In genomic region chr6:143842902-143843688, GRCh38 we compare ENCODE assay signal across 1 cellular context.
TF ChIP-seq lines count a peak whose summit lies in the region.

TSS of gene LTV1 (plus strand) at chr6:143843338. CDS start at chr6:143843478, 140 bp downstream.

TF ChIP-seq in HepG2, 621 proteins besides CTCF, POLR2A, EP300 and RAD21 (continued from another document and continues in another):
- peak; percentile 100 for TF ChIP-seq ARID4A (CRISPR knock-in tag; IDR thresholded peaks at IDR 0.05; ENCODE audit: borderline replicate concordance)
- TF ChIP-seq, protein P1, sequence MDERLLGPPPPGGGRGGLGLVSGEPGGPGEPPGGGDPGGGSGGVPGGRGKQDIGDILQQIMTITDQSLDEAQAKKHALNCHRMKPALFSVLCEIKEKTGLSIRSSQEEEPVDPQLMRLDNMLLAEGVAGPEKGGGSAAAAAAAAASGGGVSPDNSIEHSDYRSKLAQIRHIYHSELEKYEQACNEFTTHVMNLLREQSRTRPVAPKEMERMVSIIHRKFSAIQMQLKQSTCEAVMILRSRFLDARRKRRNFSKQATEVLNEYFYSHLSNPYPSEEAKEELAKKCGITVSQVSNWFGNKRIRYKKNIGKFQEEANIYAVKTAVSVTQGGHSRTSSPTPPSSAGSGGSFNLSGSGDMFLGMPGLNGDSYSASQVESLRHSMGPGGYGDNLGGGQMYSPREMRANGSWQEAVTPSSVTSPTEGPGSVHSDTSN (CRISPR knock-in tag; IDR thresholded peaks at IDR 0.05) = peak; percentile 8; the same call in 1 of the 2 replicates
- peak; percentile 100 for TF ChIP-seq YEATS4 (CRISPR knock-in tag; IDR thresholded peaks at IDR 0.05; ENCODE audit: borderline replicate concordance)
- no peak for TF ChIP-seq ZNF326 (CRISPR knock-in tag; IDR thresholded peaks at IDR 0.05; ENCODE audit: borderline replicate concordance)
- TF ChIP-seq SP2 (CRISPR knock-in tag; IDR thresholded peaks at IDR 0.05) = peak; percentile 86
- peak; percentile 86; the same call in 1 of the 2 replicates for TF ChIP-seq ZSCAN22 (CRISPR knock-in tag; IDR thresholded peaks at IDR 0.05)
- peak; percentile 99 for TF ChIP-seq RBFOX2 (IDR thresholded peaks at IDR 0.05; ENCODE audit: low read depth, low read length)
- peak; percentile 97 for TF ChIP-seq JUN (CRISPR knock-in tag; IDR thresholded peaks at IDR 0.05)
- TF ChIP-seq, protein P2, sequence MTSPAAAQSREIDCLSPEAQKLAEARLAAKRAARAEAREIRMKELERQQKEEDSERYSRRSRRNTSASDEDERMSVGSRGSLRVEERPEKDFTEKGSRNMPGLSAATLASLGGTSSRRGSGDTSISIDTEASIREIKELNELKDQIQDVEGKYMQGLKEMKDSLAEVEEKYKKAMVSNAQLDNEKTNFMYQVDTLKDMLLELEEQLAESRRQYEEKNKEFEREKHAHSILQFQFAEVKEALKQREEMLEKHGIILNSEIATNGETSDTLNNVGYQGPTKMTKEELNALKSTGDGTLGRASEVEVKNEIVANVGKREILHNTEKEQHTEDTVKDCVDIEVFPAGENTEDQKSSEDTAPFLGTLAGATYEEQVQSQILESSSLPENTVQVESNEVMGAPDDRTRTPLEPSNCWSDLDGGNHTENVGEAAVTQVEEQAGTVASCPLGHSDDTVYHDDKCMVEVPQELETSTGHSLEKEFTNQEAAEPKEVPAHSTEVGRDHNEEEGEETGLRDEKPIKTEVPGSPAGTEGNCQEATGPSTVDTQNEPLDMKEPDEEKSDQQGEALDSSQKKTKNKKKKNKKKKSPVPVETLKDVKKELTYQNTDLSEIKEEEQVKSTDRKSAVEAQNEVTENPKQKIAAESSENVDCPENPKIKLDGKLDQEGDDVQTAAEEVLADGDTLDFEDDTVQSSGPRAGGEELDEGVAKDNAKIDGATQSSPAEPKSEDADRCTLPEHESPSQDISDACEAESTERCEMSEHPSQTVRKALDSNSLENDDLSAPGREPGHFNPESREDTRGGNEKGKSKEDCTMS (CRISPR knock-in tag; conservative IDR thresholded peaks at IDR 0.05) = no peak
- peak; percentile 87; the same call in 1 of the 2 replicates for TF ChIP-seq ZNF720 (CRISPR knock-in tag; IDR thresholded peaks at IDR 0.05)
- peak; percentile 97 to 98 for TF ChIP-seq HMGXB4 (CRISPR knock-in tag; IDR thresholded peaks at IDR 0.05; ENCODE audit: borderline replicate concordance in 1 of 2, low read depth in 1 of 2)
- TF ChIP-seq ZNF234 (CRISPR knock-in tag; conservative IDR thresholded peaks at IDR 0.05) = peak; percentile 91; the same call in 1 of the 2 replicates
- peak; percentile 98; the same call in 1 of the 2 replicates for TF ChIP-seq BATF2 (CRISPR knock-in tag; IDR thresholded peaks at IDR 0.05)
- peak; percentile 94 for TF ChIP-seq ISX (CRISPR knock-in tag; conservative IDR thresholded peaks at IDR 0.05)
- TF ChIP-seq ZNF337 (CRISPR knock-in tag; IDR thresholded peaks at IDR 0.05; ENCODE audit: borderline replicate concordance, low read depth) = peak; percentile 95
- TF ChIP-seq, protein P3, sequence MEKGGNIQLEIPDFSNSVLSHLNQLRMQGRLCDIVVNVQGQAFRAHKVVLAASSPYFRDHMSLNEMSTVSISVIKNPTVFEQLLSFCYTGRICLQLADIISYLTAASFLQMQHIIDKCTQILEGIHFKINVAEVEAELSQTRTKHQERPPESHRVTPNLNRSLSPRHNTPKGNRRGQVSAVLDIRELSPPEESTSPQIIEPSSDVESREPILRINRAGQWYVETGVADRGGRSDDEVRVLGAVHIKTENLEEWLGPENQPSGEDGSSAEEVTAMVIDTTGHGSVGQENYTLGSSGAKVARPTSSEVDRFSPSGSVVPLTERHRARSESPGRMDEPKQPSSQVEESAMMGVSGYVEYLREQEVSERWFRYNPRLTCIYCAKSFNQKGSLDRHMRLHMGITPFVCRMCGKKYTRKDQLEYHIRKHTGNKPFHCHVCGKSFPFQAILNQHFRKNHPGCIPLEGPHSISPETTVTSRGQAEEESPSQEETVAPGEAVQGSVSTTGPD (CRISPR knock-in tag; IDR thresholded peaks at IDR 0.05) = peak; percentile 82; the same call in 1 of the 2 replicates
- TF ChIP-seq ZNF34 (CRISPR knock-in tag; IDR thresholded peaks at IDR 0.05; ENCODE audit: borderline replicate concordance) = peak; percentile 98
- TF ChIP-seq HMG20B (CRISPR knock-in tag; conservative IDR thresholded peaks at IDR 0.05) = peak; percentile 76
- TF ChIP-seq, protein P4, sequence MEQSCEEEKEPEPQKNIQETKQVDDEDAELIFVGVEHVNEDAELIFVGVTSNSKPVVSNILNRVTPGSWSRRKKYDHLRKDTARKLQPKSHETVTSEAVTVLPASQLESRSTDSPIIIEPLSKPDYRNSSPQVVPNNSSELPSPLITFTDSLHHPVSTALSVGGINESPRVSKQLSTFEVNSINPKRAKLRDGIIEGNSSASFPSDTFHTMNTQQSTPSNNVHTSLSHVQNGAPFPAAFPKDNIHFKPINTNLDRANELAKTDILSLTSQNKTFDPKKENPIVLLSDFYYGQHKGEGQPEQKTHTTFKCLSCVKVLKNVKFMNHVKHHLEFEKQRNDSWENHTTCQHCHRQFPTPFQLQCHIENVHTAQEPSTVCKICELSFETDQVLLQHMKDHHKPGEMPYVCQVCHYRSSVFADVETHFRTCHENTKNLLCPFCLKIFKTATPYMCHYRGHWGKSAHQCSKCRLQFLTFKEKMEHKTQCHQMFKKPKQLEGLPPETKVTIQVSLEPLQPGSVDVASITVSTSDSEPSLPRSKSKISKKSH (CRISPR knock-in tag; IDR thresholded peaks at IDR 0.05; ENCODE audit: borderline replicate concordance) = peak; percentile 99
- no peak for TF ChIP-seq FOXA1 (IDR thresholded peaks at IDR 0.05)
- peak; percentile 57 for TF ChIP-seq FOXA1 (CRISPR knock-in tag; IDR thresholded peaks at IDR 0.05)
- 0 out of 2 replicates have a peak, but pooled peaks have one; percentile 77 for TF ChIP-seq AKAP8 (CRISPR knock-in tag; IDR thresholded peaks at IDR 0.05)
- no peak for TF ChIP-seq PCBP2 (optimal IDR thresholded peaks at IDR 0.05; ENCODE audit: low read depth, low read length, poor library complexity, severe bottlenecking)
- TF ChIP-seq RBM39 (IDR thresholded peaks at IDR 0.05; ENCODE audit: low read depth, low read length, poor library complexity, severe bottlenecking) = peak; percentile 93
- peak; percentile 97 for TF ChIP-seq HNF4A (CRISPR knock-in tag; IDR thresholded peaks at IDR 0.05)
- TF ChIP-seq, protein P5, sequence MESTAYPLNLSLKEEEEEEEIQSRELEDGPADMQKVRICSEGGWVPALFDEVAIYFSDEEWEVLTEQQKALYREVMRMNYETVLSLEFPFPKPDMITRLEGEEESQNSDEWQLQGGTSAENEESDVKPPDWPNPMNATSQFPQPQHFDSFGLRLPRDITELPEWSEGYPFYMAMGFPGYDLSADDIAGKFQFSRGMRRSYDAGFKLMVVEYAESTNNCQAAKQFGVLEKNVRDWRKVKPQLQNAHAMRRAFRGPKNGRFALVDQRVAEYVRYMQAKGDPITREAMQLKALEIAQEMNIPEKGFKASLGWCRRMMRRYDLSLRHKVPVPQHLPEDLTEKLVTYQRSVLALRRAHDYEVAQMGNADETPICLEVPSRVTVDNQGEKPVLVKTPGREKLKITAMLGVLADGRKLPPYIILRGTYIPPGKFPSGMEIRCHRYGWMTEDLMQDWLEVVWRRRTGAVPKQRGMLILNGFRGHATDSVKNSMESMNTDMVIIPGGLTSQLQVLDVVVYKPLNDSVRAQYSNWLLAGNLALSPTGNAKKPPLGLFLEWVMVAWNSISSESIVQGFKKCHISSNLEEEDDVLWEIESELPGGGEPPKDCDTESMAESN (CRISPR knock-in tag; conservative IDR thresholded peaks at IDR 0.05) = peak; percentile 98
- peak; percentile 100 for TF ChIP-seq PHF8 (CRISPR knock-in tag; IDR thresholded peaks at IDR 0.05)
- TF ChIP-seq, protein P6, sequence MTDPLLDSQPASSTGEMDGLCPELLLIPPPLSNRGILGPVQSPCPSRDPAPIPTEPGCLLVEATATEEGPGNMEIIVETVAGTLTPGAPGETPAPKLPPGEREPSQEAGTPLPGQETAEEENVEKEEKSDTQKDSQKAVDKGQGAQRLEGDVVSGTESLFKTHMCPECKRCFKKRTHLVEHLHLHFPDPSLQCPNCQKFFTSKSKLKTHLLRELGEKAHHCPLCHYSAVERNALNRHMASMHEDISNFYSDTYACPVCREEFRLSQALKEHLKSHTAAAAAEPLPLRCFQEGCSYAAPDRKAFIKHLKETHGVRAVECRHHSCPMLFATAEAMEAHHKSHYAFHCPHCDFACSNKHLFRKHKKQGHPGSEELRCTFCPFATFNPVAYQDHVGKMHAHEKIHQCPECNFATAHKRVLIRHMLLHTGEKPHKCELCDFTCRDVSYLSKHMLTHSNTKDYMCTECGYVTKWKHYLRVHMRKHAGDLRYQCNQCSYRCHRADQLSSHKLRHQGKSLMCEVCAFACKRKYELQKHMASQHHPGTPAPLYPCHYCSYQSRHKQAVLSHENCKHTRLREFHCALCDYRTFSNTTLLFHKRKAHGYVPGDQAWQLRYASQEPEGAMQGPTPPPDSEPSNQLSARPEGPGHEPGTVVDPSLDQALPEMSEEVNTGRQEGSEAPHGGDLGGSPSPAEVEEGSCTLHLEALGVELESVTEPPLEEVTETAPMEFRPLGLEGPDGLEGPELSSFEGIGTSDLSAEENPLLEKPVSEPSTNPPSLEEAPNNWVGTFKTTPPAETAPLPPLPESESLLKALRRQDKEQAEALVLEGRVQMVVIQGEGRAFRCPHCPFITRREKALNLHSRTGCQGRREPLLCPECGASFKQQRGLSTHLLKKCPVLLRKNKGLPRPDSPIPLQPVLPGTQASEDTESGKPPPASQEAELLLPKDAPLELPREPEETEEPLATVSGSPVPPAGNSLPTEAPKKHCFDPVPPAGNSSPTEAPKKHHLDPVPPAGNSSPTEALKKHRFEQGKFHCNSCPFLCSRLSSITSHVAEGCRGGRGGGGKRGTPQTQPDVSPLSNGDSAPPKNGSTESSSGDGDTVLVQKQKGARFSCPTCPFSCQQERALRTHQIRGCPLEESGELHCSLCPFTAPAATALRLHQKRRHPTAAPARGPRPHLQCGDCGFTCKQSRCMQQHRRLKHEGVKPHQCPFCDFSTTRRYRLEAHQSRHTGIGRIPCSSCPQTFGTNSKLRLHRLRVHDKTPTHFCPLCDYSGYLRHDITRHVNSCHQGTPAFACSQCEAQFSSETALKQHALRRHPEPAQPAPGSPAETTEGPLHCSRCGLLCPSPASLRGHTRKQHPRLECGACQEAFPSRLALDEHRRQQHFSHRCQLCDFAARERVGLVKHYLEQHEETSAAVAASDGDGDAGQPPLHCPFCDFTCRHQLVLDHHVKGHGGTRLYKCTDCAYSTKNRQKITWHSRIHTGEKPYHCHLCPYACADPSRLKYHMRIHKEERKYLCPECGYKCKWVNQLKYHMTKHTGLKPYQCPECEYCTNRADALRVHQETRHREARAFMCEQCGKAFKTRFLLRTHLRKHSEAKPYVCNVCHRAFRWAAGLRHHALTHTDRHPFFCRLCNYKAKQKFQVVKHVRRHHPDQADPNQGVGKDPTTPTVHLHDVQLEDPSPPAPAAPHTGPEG (CRISPR knock-in tag; IDR thresholded peaks at IDR 0.05) = peak; percentile 97
- TF ChIP-seq TIGD3 (CRISPR knock-in tag; IDR thresholded peaks at IDR 0.05; ENCODE audit: borderline replicate concordance) = peak; percentile 97
